Comparison of ENCODE assay signal across 1 cellular context in the genomic region with DNA sequence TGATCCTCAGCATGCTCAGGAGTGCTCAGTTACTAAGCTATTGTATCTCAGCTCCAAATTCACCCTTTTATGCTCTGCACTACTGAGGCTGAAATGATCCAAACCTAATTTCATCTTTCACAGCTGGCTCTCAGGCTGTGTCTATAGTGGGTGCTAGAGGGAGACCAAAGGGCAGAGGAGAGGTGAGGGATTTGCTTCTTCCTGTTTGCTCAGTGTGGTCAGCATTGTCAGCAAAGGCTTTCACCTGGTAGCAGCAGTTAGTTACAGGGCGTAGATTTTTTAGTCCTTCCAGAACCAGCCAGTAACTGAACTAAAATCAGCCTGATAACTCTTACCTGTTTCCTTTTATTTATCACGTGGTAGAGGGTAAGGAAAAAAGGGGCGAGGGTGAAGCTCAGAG.
A peak's percentile ranks its signal among the peaks of the same experiment; 100 is the strongest.
TF ChIP-seq lines count a peak whose summit lies in the region.

No MANE protein-coding gene starts in this region.

TF ChIP-seq in HepG2, 621 proteins besides CTCF, POLR2A, EP300 and RAD21 (continued from another document and continues in another):
- TF ChIP-seq, protein P1, sequence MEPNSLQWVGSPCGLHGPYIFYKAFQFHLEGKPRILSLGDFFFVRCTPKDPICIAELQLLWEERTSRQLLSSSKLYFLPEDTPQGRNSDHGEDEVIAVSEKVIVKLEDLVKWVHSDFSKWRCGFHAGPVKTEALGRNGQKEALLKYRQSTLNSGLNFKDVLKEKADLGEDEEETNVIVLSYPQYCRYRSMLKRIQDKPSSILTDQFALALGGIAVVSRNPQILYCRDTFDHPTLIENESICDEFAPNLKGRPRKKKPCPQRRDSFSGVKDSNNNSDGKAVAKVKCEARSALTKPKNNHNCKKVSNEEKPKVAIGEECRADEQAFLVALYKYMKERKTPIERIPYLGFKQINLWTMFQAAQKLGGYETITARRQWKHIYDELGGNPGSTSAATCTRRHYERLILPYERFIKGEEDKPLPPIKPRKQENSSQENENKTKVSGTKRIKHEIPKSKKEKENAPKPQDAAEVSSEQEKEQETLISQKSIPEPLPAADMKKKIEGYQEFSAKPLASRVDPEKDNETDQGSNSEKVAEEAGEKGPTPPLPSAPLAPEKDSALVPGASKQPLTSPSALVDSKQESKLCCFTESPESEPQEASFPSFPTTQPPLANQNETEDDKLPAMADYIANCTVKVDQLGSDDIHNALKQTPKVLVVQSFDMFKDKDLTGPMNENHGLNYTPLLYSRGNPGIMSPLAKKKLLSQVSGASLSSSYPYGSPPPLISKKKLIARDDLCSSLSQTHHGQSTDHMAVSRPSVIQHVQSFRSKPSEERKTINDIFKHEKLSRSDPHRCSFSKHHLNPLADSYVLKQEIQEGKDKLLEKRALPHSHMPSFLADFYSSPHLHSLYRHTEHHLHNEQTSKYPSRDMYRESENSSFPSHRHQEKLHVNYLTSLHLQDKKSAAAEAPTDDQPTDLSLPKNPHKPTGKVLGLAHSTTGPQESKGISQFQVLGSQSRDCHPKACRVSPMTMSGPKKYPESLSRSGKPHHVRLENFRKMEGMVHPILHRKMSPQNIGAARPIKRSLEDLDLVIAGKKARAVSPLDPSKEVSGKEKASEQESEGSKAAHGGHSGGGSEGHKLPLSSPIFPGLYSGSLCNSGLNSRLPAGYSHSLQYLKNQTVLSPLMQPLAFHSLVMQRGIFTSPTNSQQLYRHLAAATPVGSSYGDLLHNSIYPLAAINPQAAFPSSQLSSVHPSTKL (CRISPR knock-in tag; IDR thresholded peaks at IDR 0.05) = peak; percentile 10; the same call in 1 of the 2 replicates
- TF ChIP-seq, protein P2, sequence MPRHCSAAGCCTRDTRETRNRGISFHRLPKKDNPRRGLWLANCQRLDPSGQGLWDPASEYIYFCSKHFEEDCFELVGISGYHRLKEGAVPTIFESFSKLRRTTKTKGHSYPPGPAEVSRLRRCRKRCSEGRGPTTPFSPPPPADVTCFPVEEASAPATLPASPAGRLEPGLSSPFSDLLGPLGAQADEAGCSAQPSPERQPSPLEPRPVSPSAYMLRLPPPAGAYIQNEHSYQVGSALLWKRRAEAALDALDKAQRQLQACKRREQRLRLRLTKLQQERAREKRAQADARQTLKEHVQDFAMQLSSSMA (CRISPR knock-in tag; IDR thresholded peaks at IDR 0.05) = no peak
- TF ChIP-seq, protein P3, sequence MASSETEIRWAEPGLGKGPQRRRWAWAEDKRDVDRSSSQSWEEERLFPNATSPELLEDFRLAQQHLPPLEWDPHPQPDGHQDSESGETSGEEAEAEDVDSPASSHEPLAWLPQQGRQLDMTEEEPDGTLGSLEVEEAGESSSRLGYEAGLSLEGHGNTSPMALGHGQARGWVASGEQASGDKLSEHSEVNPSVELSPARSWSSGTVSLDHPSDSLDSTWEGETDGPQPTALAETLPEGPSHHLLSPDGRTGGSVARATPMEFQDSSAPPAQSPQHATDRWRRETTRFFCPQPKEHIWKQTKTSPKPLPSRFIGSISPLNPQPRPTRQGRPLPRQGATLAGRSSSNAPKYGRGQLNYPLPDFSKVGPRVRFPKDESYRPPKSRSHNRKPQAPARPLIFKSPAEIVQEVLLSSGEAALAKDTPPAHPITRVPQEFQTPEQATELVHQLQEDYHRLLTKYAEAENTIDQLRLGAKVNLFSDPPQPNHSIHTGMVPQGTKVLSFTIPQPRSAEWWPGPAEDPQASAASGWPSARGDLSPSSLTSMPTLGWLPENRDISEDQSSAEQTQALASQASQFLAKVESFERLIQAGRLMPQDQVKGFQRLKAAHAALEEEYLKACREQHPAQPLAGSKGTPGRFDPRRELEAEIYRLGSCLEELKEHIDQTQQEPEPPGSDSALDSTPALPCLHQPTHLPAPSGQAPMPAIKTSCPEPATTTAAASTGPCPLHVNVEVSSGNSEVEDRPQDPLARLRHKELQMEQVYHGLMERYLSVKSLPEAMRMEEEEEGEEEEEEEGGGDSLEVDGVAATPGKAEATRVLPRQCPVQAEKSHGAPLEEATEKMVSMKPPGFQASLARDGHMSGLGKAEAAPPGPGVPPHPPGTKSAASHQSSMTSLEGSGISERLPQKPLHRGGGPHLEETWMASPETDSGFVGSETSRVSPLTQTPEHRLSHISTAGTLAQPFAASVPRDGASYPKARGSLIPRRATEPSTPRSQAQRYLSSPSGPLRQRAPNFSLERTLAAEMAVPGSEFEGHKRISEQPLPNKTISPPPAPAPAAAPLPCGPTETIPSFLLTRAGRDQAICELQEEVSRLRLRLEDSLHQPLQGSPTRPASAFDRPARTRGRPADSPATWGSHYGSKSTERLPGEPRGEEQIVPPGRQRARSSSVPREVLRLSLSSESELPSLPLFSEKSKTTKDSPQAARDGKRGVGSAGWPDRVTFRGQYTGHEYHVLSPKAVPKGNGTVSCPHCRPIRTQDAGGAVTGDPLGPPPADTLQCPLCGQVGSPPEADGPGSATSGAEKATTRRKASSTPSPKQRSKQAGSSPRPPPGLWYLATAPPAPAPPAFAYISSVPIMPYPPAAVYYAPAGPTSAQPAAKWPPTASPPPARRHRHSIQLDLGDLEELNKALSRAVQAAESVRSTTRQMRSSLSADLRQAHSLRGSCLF (CRISPR knock-in tag; IDR thresholded peaks at IDR 0.05; ENCODE audit: borderline replicate concordance) = no peak
- no peak for TF ChIP-seq ZNF3 (CRISPR knock-in tag; IDR thresholded peaks at IDR 0.05)
- no peak for TF ChIP-seq FLYWCH1 (CRISPR knock-in tag; IDR thresholded peaks at IDR 0.05)
- TF ChIP-seq, protein P4, sequence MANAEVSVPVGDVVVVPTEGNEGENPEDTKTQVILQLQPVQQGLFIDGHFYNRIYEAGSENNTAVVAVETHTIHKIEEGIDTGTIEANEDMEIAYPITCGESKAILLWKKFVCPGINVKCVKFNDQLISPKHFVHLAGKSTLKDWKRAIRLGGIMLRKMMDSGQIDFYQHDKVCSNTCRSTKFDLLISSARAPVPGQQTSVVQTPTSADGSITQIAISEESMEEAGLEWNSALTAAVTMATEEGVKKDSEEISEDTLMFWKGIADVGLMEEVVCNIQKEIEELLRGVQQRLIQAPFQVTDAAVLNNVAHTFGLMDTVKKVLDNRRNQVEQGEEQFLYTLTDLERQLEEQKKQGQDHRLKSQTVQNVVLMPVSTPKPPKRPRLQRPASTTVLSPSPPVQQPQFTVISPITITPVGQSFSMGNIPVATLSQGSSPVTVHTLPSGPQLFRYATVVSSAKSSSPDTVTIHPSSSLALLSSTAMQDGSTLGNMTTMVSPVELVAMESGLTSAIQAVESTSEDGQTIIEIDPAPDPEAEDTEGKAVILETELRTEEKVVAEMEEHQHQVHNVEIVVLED (CRISPR knock-in tag; IDR thresholded peaks at IDR 0.05; ENCODE audit: borderline replicate concordance) = no peak
- TF ChIP-seq NCOR1 (IDR thresholded peaks at IDR 0.05; ENCODE audit: borderline replicate concordance, low read length) = no peak
- TF ChIP-seq KLF11 (CRISPR knock-in tag; IDR thresholded peaks at IDR 0.05) = no peak
- TF ChIP-seq ZFP41 (CRISPR knock-in tag; IDR thresholded peaks at IDR 0.05; ENCODE audit: borderline replicate concordance) = no peak
- TF ChIP-seq GZF1 (CRISPR knock-in tag; IDR thresholded peaks at IDR 0.05) = no peak
- TF ChIP-seq SALL1 (CRISPR knock-in tag; IDR thresholded peaks at IDR 0.05) = peak; percentile 49; the same call in 1 of the 2 replicates
- no peak for TF ChIP-seq RXRA (CRISPR knock-in tag; IDR thresholded peaks at IDR 0.05)
- no peak for TF ChIP-seq ZNF792 (CRISPR knock-in tag; IDR thresholded peaks at IDR 0.05)
- TF ChIP-seq, protein P5, sequence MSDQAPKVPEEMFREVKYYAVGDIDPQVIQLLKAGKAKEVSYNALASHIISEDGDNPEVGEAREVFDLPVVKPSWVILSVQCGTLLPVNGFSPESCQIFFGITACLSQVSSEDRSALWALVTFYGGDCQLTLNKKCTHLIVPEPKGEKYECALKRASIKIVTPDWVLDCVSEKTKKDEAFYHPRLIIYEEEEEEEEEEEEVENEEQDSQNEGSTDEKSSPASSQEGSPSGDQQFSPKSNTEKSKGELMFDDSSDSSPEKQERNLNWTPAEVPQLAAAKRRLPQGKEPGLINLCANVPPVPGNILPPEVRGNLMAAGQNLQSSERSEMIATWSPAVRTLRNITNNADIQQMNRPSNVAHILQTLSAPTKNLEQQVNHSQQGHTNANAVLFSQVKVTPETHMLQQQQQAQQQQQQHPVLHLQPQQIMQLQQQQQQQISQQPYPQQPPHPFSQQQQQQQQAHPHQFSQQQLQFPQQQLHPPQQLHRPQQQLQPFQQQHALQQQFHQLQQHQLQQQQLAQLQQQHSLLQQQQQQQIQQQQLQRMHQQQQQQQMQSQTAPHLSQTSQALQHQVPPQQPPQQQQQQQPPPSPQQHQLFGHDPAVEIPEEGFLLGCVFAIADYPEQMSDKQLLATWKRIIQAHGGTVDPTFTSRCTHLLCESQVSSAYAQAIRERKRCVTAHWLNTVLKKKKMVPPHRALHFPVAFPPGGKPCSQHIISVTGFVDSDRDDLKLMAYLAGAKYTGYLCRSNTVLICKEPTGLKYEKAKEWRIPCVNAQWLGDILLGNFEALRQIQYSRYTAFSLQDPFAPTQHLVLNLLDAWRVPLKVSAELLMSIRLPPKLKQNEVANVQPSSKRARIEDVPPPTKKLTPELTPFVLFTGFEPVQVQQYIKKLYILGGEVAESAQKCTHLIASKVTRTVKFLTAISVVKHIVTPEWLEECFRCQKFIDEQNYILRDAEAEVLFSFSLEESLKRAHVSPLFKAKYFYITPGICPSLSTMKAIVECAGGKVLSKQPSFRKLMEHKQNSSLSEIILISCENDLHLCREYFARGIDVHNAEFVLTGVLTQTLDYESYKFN (CRISPR knock-in tag; conservative IDR thresholded peaks at IDR 0.05) = peak; percentile 71
- TF ChIP-seq TAF1 (CRISPR knock-in tag; IDR thresholded peaks at IDR 0.05) = no peak
- TF ChIP-seq JUNB (CRISPR knock-in tag; IDR thresholded peaks at IDR 0.05; ENCODE audit: borderline replicate concordance) = no peak
- TF ChIP-seq, protein P6, sequence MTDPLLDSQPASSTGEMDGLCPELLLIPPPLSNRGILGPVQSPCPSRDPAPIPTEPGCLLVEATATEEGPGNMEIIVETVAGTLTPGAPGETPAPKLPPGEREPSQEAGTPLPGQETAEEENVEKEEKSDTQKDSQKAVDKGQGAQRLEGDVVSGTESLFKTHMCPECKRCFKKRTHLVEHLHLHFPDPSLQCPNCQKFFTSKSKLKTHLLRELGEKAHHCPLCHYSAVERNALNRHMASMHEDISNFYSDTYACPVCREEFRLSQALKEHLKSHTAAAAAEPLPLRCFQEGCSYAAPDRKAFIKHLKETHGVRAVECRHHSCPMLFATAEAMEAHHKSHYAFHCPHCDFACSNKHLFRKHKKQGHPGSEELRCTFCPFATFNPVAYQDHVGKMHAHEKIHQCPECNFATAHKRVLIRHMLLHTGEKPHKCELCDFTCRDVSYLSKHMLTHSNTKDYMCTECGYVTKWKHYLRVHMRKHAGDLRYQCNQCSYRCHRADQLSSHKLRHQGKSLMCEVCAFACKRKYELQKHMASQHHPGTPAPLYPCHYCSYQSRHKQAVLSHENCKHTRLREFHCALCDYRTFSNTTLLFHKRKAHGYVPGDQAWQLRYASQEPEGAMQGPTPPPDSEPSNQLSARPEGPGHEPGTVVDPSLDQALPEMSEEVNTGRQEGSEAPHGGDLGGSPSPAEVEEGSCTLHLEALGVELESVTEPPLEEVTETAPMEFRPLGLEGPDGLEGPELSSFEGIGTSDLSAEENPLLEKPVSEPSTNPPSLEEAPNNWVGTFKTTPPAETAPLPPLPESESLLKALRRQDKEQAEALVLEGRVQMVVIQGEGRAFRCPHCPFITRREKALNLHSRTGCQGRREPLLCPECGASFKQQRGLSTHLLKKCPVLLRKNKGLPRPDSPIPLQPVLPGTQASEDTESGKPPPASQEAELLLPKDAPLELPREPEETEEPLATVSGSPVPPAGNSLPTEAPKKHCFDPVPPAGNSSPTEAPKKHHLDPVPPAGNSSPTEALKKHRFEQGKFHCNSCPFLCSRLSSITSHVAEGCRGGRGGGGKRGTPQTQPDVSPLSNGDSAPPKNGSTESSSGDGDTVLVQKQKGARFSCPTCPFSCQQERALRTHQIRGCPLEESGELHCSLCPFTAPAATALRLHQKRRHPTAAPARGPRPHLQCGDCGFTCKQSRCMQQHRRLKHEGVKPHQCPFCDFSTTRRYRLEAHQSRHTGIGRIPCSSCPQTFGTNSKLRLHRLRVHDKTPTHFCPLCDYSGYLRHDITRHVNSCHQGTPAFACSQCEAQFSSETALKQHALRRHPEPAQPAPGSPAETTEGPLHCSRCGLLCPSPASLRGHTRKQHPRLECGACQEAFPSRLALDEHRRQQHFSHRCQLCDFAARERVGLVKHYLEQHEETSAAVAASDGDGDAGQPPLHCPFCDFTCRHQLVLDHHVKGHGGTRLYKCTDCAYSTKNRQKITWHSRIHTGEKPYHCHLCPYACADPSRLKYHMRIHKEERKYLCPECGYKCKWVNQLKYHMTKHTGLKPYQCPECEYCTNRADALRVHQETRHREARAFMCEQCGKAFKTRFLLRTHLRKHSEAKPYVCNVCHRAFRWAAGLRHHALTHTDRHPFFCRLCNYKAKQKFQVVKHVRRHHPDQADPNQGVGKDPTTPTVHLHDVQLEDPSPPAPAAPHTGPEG (CRISPR knock-in tag; IDR thresholded peaks at IDR 0.05) = no peak
- TF ChIP-seq, protein P7, sequence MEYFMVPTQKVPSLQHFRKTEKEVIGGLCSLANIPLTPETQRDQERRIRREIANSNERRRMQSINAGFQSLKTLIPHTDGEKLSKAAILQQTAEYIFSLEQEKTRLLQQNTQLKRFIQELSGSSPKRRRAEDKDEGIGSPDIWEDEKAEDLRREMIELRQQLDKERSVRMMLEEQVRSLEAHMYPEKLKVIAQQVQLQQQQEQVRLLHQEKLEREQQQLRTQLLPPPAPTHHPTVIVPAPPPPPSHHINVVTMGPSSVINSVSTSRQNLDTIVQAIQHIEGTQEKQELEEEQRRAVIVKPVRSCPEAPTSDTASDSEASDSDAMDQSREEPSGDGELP (IDR thresholded peaks at IDR 0.05; ENCODE audit: borderline replicate concordance, low read depth) = peak; percentile 86; the same call in 1 of the 2 replicates
